Comparison of ENCODE assay signal across 1 cellular context in the genomic region with DNA sequence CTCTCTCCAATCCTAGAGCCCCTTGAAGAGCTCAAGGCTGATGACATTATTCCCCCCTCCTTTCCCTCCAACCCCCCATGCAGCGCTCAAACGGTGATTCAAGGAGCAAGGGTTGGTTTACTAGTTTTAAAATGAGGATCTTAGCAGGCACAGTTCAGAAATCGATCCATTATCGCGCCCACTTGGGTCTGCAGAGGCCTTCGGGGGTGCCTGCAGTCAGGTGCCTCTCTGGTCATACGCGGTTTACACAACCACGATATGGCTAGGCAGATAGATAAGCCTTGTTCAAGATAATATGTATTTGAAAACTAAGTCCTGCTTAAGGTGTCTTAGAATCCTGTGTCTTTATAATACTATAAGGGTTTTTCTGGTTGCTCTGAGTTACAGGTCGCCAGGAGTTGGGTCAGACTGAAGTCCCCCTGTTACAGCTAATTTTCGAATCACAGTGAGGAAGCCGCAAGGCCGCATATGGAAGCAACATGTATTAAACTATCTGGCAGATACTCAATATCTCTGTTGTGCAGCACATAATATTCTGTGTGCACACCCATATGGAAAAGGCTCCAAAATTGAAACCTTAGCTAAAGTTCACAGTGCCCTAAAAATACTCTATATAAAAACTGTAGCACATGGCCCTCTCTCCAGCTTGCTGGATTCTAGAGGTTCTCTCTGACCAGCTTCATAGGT.
A peak's percentile ranks its signal among the peaks of the same experiment; 100 is the strongest.
TF ChIP-seq lines count a peak whose summit lies in the region.

No MANE protein-coding gene starts in this region.

TF ChIP-seq in K562, 482 proteins besides CTCF, POLR2A, EP300 and RAD21 (continued from another document):
- TF ChIP-seq, protein P1, sequence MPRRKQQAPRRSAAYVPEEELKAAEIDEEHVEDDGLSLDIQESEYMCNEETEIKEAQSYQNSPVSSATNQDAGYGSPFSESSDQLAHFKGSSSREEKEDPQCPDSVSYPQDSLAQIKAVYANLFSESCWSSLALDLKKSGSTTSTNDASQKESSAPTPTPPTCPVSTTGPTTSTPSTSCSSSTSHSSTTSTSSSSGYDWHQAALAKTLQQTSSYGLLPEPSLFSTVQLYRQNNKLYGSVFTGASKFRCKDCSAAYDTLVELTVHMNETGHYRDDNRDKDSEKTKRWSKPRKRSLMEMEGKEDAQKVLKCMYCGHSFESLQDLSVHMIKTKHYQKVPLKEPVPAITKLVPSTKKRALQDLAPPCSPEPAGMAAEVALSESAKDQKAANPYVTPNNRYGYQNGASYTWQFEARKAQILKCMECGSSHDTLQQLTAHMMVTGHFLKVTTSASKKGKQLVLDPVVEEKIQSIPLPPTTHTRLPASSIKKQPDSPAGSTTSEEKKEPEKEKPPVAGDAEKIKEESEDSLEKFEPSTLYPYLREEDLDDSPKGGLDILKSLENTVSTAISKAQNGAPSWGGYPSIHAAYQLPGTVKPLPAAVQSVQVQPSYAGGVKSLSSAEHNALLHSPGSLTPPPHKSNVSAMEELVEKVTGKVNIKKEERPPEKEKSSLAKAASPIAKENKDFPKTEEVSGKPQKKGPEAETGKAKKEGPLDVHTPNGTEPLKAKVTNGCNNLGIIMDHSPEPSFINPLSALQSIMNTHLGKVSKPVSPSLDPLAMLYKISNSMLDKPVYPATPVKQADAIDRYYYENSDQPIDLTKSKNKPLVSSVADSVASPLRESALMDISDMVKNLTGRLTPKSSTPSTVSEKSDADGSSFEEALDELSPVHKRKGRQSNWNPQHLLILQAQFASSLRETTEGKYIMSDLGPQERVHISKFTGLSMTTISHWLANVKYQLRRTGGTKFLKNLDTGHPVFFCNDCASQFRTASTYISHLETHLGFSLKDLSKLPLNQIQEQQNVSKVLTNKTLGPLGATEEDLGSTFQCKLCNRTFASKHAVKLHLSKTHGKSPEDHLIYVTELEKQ (CRISPR knock-in tag; IDR thresholded peaks at IDR 0.05): no peak
- TF ChIP-seq, protein P2, sequence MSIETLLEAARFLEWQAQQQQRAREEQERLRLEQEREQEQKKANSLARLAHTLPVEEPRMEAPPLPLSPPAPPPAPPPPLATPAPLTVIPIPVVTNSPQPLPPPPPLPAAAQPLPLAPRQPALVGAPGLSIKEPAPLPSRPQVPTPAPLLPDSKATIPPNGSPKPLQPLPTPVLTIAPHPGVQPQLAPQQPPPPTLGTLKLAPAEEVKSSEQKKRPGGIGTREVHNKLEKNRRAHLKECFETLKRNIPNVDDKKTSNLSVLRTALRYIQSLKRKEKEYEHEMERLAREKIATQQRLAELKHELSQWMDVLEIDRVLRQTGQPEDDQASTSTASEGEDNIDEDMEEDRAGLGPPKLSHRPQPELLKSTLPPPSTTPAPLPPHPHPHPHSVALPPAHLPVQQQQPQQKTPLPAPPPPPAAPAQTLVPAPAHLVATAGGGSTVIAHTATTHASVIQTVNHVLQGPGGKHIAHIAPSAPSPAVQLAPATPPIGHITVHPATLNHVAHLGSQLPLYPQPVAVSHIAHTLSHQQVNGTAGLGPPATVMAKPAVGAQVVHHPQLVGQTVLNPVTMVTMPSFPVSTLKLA (conservative IDR thresholded peaks at IDR 0.05): peak in 1 of 2 experiments; percentile 37; a peak in 2 of 4 replicates
- TF ChIP-seq SMC3 (conservative IDR thresholded peaks at IDR 0.05; ENCODE audit: insufficient read depth, low read depth, low read length): no peak
- TF ChIP-seq ZKSCAN3 (CRISPR knock-in tag; IDR thresholded peaks at IDR 0.05): no peak
- TF ChIP-seq FOXK1 (CRISPR knock-in tag; IDR thresholded peaks at IDR 0.05; ENCODE audit: borderline replicate concordance): 0 out of 2 replicates have a peak, but pooled peaks have one; percentile 0
TF ChIP-seq in K562: peak in this region for 4.
